8 cellular contexts compared by ENCODE assay signal in genomic region chr6:84033523-84034451, GRCh38. TPM values are rescaled to one million over a fixed set of nuclear protein-coding genes. Genes with fewer than 3 reads are reported as not detected.
DNase-seq lines count a peak whose midpoint lies in the region; ATAC-seq and TF ChIP-seq lines count a peak whose summit lies in the region.

A gene with protein sequence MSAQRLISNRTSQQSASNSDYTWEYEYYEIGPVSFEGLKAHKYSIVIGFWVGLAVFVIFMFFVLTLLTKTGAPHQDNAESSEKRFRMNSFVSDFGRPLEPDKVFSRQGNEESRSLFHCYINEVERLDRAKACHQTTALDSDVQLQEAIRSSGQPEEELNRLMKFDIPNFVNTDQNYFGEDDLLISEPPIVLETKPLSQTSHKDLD (plus strand): TSS chr6:84033772. CDS start chr6:84055319, 21,547 bp downstream.

- no peak within 1 kb of the TSS for H2BK15ac ChIP-seq in mesenchymal stem cell (ENCODE audit: low read depth, poor library complexity, severe bottlenecking)

- peak within 1 kb of the TSS in 1 of 2 experiments; percentile 68 for H3K23ac ChIP-seq in mesenchymal stem cell (ENCODE audit: low read length in 2 of 2)

- TF ChIP-seq CTCF in upper lobe of left lung (IDR thresholded peaks at IDR 0.05) = no peak

- H3K27ac ChIP-seq in mesenchymal stem cell (ENCODE audit: low read length, poor library complexity, severe bottlenecking) (no peak within 1 kb of the TSS), upper lobe of left lung (peak within 1 kb of the TSS in 1 of 4 donors; percentile 52)

- H3K79me1 ChIP-seq in mesenchymal stem cell (replicated peaks; ENCODE audit: low read length, poor library complexity, severe bottlenecking) = no peaks in the 10 kb centered on the region

- 2% methylated on average over 74 of the region's 78 CpGs for WGBS in mesenchymal stem cell
- WGBS in upper lobe of left lung, 2 donors = 1 to 3% methylated on average over 25 to 34 of the region's 78 CpGs

- TF ChIP-seq EP300 in upper lobe of left lung (IDR thresholded peaks at IDR 0.05) = no peak

- H3K14ac ChIP-seq in mesenchymal stem cell (ENCODE audit: low read length in 2 of 2) = no peak within 1 kb of the TSS

- H2AK5ac ChIP-seq in mesenchymal stem cell (ENCODE audit: low read length, severe bottlenecking) = no peak within 1 kb of the TSS

- H3K4me1 ChIP-seq in mesenchymal stem cell (ENCODE audit: control insufficient read depth, insufficient read depth, low read depth, low read length) = peaks cover 8% of the 10 kb centered on the region
- H3K4me1 ChIP-seq in upper lobe of left lung = peaks cover 4 to 18% (median 8%) of the 10 kb centered on the region in 4 donors

- H3K36me3 ChIP-seq in mesenchymal stem cell (ENCODE audit: control insufficient read depth in 1 of 2, insufficient read depth in 2 of 2, low read depth in 1 of 2, low read length in 2 of 2) (no peaks in the 10 kb centered on the region), upper lobe of left lung (no peaks in the 10 kb centered on the region)

- peak within 1 kb of the TSS; percentile 72 for H2AFZ ChIP-seq in mesenchymal stem cell (ENCODE audit: low read depth, low read length)

- H3K9me3 ChIP-seq in mesenchymal stem cell (ENCODE audit: control insufficient read depth, low read length) (no peaks in the 10 kb centered on the region), upper lobe of left lung (no peaks in the 10 kb centered on the region)

- H3K18ac ChIP-seq in mesenchymal stem cell (ENCODE audit: low read depth in 1 of 2, low read length in 2 of 2) = no peak within 1 kb of the TSS

- no peak within 1 kb of the TSS for H3K4ac ChIP-seq in mesenchymal stem cell (ENCODE audit: low read depth in 1 of 2, low read length in 2 of 2)

- H4K91ac ChIP-seq in mesenchymal stem cell (ENCODE audit: low read length) = no peak within 1 kb of the TSS

- DNase-seq in COLO668 (lab: John Stamatoyannopoulos, UW; ENCODE audit: unreplicated experiment) (peak; percentile 59), NCI-H774 (lab: John Stamatoyannopoulos, UW) (peak; percentile 72), dermis blood vessel endothelial cell (peak; percentile 28), mesenchymal stem cell (no peak), upper lobe of left lung (peak; percentile 21 to 88), NCI-H1436 (lab: John Stamatoyannopoulos, UW) (no peak)
- DNase-seq in activated naive CD4-positive, alpha-beta T cell treated with Interleukin-2 at 50 U/mL for 16 hours = no peak

- TF ChIP-seq POLR2A in upper lobe of left lung (IDR thresholded peaks at IDR 0.05) = no peak

- peak within 1 kb of the TSS; percentile 100 for H3K4me2 ChIP-seq in mesenchymal stem cell (ENCODE audit: low read length, poor library complexity, severe bottlenecking)

- ATAC-seq in GM21723 (IDR thresholded peaks at IDR 0.05; ENCODE audit: unreplicated experiment) = peak; percentile 67
- peak; percentile 9 to 81 for ATAC-seq in upper lobe of left lung (ENCODE audit: low FRiP score in 2 of 2)

- no peak within 1 kb of the TSS for H2BK5ac ChIP-seq in mesenchymal stem cell (ENCODE audit: low read depth, low read length, poor library complexity, severe bottlenecking)

- H3K27me3 ChIP-seq in mesenchymal stem cell (ENCODE audit: control insufficient read depth in 1 of 2, insufficient read depth in 1 of 2, low read length in 2 of 2) = peaks cover 3 to 21% of the 10 kb centered on the region in 2 experiments
- H3K27me3 ChIP-seq in upper lobe of left lung = peaks cover 0 to 12% (median 0%) of the 10 kb centered on the region in 4 donors

- H2BK120ac ChIP-seq in mesenchymal stem cell (ENCODE audit: low read depth, low read length) = no peak within 1 kb of the TSS

- H3K4me3 ChIP-seq in mesenchymal stem cell (ENCODE audit: insufficient read depth in 1 of 2, low read depth in 1 of 2, low read length in 2 of 2) (peak within 1 kb of the TSS; percentile 57 to 84), upper lobe of left lung (peak within 1 kb of the TSS; percentile 18 to 62 (median 58))

- H3K9ac ChIP-seq in mesenchymal stem cell (ENCODE audit: low read length) = peak within 1 kb of the TSS; percentile 83

- no peak within 1 kb of the TSS for H4K8ac ChIP-seq in mesenchymal stem cell (ENCODE audit: low read length)

- H2BK12ac ChIP-seq in mesenchymal stem cell (ENCODE audit: low read length in 2 of 2) = no peak within 1 kb of the TSS

RNA-seq across cellular contexts. Expression of the gene that starts here (rescaled TPM):
- total RNA-seq in dermis blood vessel endothelial cell = 2.7 and 3.1 TPM in 2 replicates
- polyA plus RNA-seq in mesenchymal stem cell (2013, experiment 1 of 2) = not detected
- not detected for polyA plus RNA-seq in mesenchymal stem cell (2013, experiment 2 of 2)
- 1 to 10 TPM in 3 of 6 donors, under 1 TPM in 2, not detected in 1; 0.40 to 3.1 (median 1.4) TPM for total RNA-seq in upper lobe of left lung

Comparison
In these comparisons a context has a peak if more than half of its experiments do, and no peak if none do; other contexts are left out.
1. DNase-seq: peak in COLO668 (single experiment), NCI-H774 (single experiment), dermis blood vessel endothelial cell (single experiment) and upper lobe of left lung (2 of 2); none in mesenchymal stem cell (single experiment), NCI-H1436 (single experiment) and activated naive CD4-positive, alpha-beta T cell treated with Interleukin-2 at 50 U/mL for 16 hours (single experiment).